Comparison of ENCODE assay signal across 9 cellular contexts in genomic region chr2:172995323-172996244, GRCh38.
DNase-seq lines count a peak whose midpoint lies in the region; ATAC-seq and TF ChIP-seq lines count a peak whose summit lies in the region.
"Had no signal": no experiment of that assay in that cellular context is flagged by ENCODE, and none has a peak within 500 bp of the region (broad histone marks: within the 10 kb centered on the region; RNA-seq: fewer than 3 reads in every experiment).

No MANE protein-coding gene starts in this region.

- TF ChIP-seq EP300 in sigmoid colon (IDR thresholded peaks at IDR 0.05): no peak

- DNase-seq in H4 (ENCODE audit: low spot score) (peak; percentile 95), SJCRH30 (peak; percentile 54 to 64), foreskin melanocyte (peak; percentile 28), sigmoid colon (no peak), T-helper 9 cell (no peak), DMS153 (lab: John Stamatoyannopoulos, UW) (no peak), NCI-H1417 treated with DMSO at 0.1 percent for 48 hours (lab: John Stamatoyannopoulos, UW) (no peak)
- DNase-seq: naive thymus-derived CD8-positive, alpha-beta T cell had no signal

- TF ChIP-seq CTCF in sigmoid colon (IDR thresholded peaks at IDR 0.05): peak in 1 of 4 experiments; percentile 11

- intact Hi-C loops in sigmoid colon (cut with DNase I): no loop called here

- H3K4me1 ChIP-seq in SJCRH30 (peaks cover 12% of the 10 kb centered on the region), sigmoid colon (peaks cover 0 to 13% (median 3%) of the 10 kb centered on the region in 4 donors)

- H3K27ac ChIP-seq in SJCRH30 (peak overlapping the region; percentile 7; the same call in 1 of the 2 replicates), sigmoid colon (peak overlapping the region in 3 of 4 donors; percentile 30 to 38 (median 32))

- H3K4me3 ChIP-seq in SJCRH30 (no peak overlapping the region), sigmoid colon (no peak overlapping the region)

- H3K27me3 ChIP-seq in SJCRH30 (no peaks in the 10 kb centered on the region), sigmoid colon (no peaks in the 10 kb centered on the region)

- H3K9me3 ChIP-seq in SJCRH30 (replicated peaks) (no peaks in the 10 kb centered on the region), sigmoid colon (no peaks in the 10 kb centered on the region)

- ATAC-seq in HG03565 (IDR thresholded peaks at IDR 0.05; ENCODE audit: unreplicated experiment): no peak
- ATAC-seq: naive thymus-derived CD8-positive, alpha-beta T cell had no signal

- H3K36me3 ChIP-seq in SJCRH30: no peaks in the 10 kb centered on the region
- no peaks in the 10 kb centered on the region for H3K36me3 ChIP-seq in sigmoid colon

- no peak for TF ChIP-seq POLR2A in sigmoid colon (IDR thresholded peaks at IDR 0.05)

- WGBS in sigmoid colon, 2 donors: 69 to 70% methylated on average over 14 of the region's 14 CpGs

Comparison
In these comparisons a context has a peak if more than half of its experiments do, and no peak if none do; other contexts are left out.
1. DNase-seq: peak in H4 (single experiment), SJCRH30 (2 of 2) and foreskin melanocyte (single experiment); none in sigmoid colon (single experiment), T-helper 9 cell (single experiment), DMS153 (single experiment) and NCI-H1417 treated with DMSO at 0.1 percent for 48 hours (single experiment).